In genomic region chr19:40979759-40980158, GRCh38 we compare ENCODE assay signal across 14 cellular contexts. TPM values are rescaled to one million over a fixed set of nuclear protein-coding genes. Genes with fewer than 3 reads are reported as not detected.
DNase-seq lines count a peak whose midpoint lies in the region; ATAC-seq, FAIRE-seq and TF ChIP-seq lines count a peak whose summit lies in the region.
"Not testable (repeated sequence)": the region's sequence is repeated elsewhere in the genome, so short reads cannot be mapped to it uniquely, and the experiment has no call there.
"Had no signal": no experiment of that assay in that cellular context is flagged by ENCODE, and none has a peak within 500 bp of the region (broad histone marks: within the 10 kb centered on the region; RNA-seq: fewer than 3 reads in every experiment).

No MANE protein-coding gene starts in this region.

- 41% methylated on average over 4 of the region's 4 CpGs for WGBS in A549 (ENCODE audit: missing lambda C conversion rate)
- 13% methylated on average over 4 of the region's 4 CpGs for WGBS in HepG2 (ENCODE audit: low lambda C conversion rate)
- 26 to 35% methylated on average over 3 to 4 of the region's 4 CpGs for WGBS in transverse colon (ENCODE audit: low coverage in 1 of 2), 2 donors

- peaks cover 19% of the 10 kb centered on the region; the same call in 2 of the 3 replicates for H3K9me3 ChIP-seq in A549
- H3K9me3 ChIP-seq in Peyer's patch; colonic mucosa; kidney (ENCODE audit: control insufficient read depth in 1 of 2, low read length in 2 of 2); HepG2 (ENCODE audit: low read length); mucosa of descending colon; transverse colon: not testable (repeated sequence)

- intact Hi-C loops in Calu3 (cut with micrococcal nuclease; ENCODE audit: unreplicated experiment); HepG2 (cut with micrococcal nuclease; ENCODE audit: unreplicated experiment); transverse colon (cut with DNase I; ENCODE audit: low total_unique reads): not testable (repeated sequence)
- intact Hi-C loops in colonic mucosa (cut with DNase I) (loop anchor here (10.0 kb wide), 1 partner anchor 275 kb away; no protein-coding TSS in a partner anchor), kidney (cut with DNase I) (loop anchor here (10.0 kb wide), 1 partner anchor 165 kb away; no protein-coding TSS in a partner anchor), mucosa of descending colon (cut with DNase I, micrococcal nuclease) (loop anchor here in 1 of 2 donors (10.0 kb wide), 1 partner anchor 165 kb away; no protein-coding TSS in a partner anchor)

- not testable (repeated sequence) for ATAC-seq in A549, HepG2
- peak; percentile 36 for ATAC-seq in mucosa of descending colon

- H3K4me3 Mint-ChIP-seq in Calu3 (ENCODE audit: low read depth, unreplicated experiment) = not testable (repeated sequence)

- H3K4me2 ChIP-seq in A549 = not testable (repeated sequence)
- 0 out of 2 replicates have a peak overlapping the region, but pooled peaks have one; percentile 41 for H3K4me2 ChIP-seq in HepG2 (ENCODE audit: low read depth, low read length)

- TF ChIP-seq CTCF in A549 (IDR thresholded peaks at IDR 0.05); Calu3 (IDR thresholded peaks at IDR 0.05; ENCODE audit: unreplicated experiment); Peyer's patch (IDR thresholded peaks at IDR 0.05); colonic mucosa (IDR thresholded peaks at IDR 0.05); kidney (IDR thresholded peaks at IDR 0.05; ENCODE audit: borderline replicate concordance, extremely low read depth, insufficient read depth); HepG2 (CRISPR knock-in tag; IDR thresholded peaks at IDR 0.05); mucosa of descending colon (IDR thresholded peaks at IDR 0.05): not testable (repeated sequence)
- TF ChIP-seq CTCF in transverse colon (IDR thresholded peaks at IDR 0.05) = peak in 1 of 5 experiments; percentile 10

- H3K36me3 ChIP-seq in Peyer's patch; colonic mucosa; kidney (ENCODE audit: control insufficient read depth in 1 of 2, insufficient read depth in 2 of 2, low read length in 2 of 2); HepG2 (replicated peaks in 1 of 2; ENCODE audit: control insufficient read depth in 1 of 2, insufficient read depth in 2 of 2, low read length in 2 of 2); mucosa of descending colon (ENCODE audit: low read depth); transverse colon: not testable (repeated sequence)

- not testable (repeated sequence) for TF ChIP-seq POLR2A in A549 (IDR thresholded peaks at IDR 0.05; ENCODE audit: low read length); Peyer's patch (IDR thresholded peaks at IDR 0.05); HepG2 (IDR thresholded peaks at IDR 0.05; ENCODE audit: insufficient read depth in 1 of 2, low read depth in 2 of 2, low read length in 2 of 2); transverse colon (IDR thresholded peaks at IDR 0.05)

- not testable (repeated sequence) for TF ChIP-seq EP300 in A549 (IDR thresholded peaks at IDR 0.05); HepG2 (IDR thresholded peaks at IDR 0.05; ENCODE audit: low read depth in 2 of 2, low read length in 2 of 2); HepG2 (CRISPR knock-in tag; IDR thresholded peaks at IDR 0.05; ENCODE audit: borderline replicate concordance); transverse colon (IDR thresholded peaks at IDR 0.05; ENCODE audit: low read depth)

- H3K9ac ChIP-seq in colonic mucosa (ENCODE audit: low read depth in 2 of 2, low read length in 2 of 2); kidney (ENCODE audit: low read length in 2 of 2); HepG2 (ENCODE audit: insufficient read depth, low read depth, low read length): not testable (repeated sequence)

- in situ Hi-C loops in HepG2 (cut with HindIII; ENCODE audit: extremely low pct_ligation_motif_present, low pct_unique_long_range_greater_than_20kb) = loop anchor here (10.0 kb wide), 1 partner anchor 165 kb away; no protein-coding TSS in a partner anchor
- in situ Hi-C loops in transverse colon (cut with MboI; ENCODE audit: low pct_ligation_motif_present in 1 of 4, low pct_unique_long_range_greater_than_20kb in 1 of 4, low sequenced_read_pairs in 3 of 4) = loop anchor here in 2 of 4 donors (10.0 kb wide), 1 partner anchor 165 kb away; no protein-coding TSS in a partner anchor

- H3K27me3 ChIP-seq in Peyer's patch; colonic mucosa; HepG2 (ENCODE audit: control insufficient read depth in 1 of 2, insufficient read depth in 2 of 2, low read length in 2 of 2); transverse colon: not testable (repeated sequence)

- not testable (repeated sequence) for H2AFZ ChIP-seq in HepG2 (ENCODE audit: low read length)

- not testable (repeated sequence) for H3K36me3 Mint-ChIP-seq in Calu3 (ENCODE audit: insufficient read depth, unreplicated experiment)

- not testable (repeated sequence) for BruUV-seq in Calu3 (replicated peaks; lab: Mats Ljungman, UMichigan); HepG2 (replicated peaks; lab: Mats Ljungman, UMichigan)

- not testable (repeated sequence) for TF ChIP-seq RAD21 in A549 (conservative IDR thresholded peaks at IDR 0.05 in 1 of 2, IDR thresholded peaks at IDR 0.05 in 1 of 2); HepG2 (CRISPR knock-in tag; IDR thresholded peaks at IDR 0.05)

- not testable (repeated sequence) for H4K20me1 ChIP-seq in HepG2 (ENCODE audit: insufficient read depth, low read length)

- not testable (repeated sequence) for H3K27ac ChIP-seq in A549; HepG2 (ENCODE audit: extremely low read length, insufficient read depth, low read length)
- H3K27ac ChIP-seq in Peyer's patch (peak overlapping the region in 3 of 4 donors; percentile 12 to 82 (median 78)), colonic mucosa (peak overlapping the region; percentile 58), kidney (ENCODE audit: low read depth in 2 of 2, low read length in 2 of 2) (peak overlapping the region; percentile 16 to 23), transverse colon (peak overlapping the region; percentile 68 to 70 (median 70))

- not testable (repeated sequence) for DNase-seq in A549 (ENCODE audit: low read depth in 1 of 2, low spot score in 1 of 2); Calu3; Peyer's patch; colonic mucosa; kidney; HepG2 (ENCODE audit: low spot score)
- DNase-seq in mucosa of descending colon = peak in 1 of 3 donors; percentile 33
- DNase-seq in transverse colon = peak; percentile 15

- H3K9me3 Mint-ChIP-seq in Calu3 (ENCODE audit: low read depth, unreplicated experiment) = not testable (repeated sequence)

- not testable (repeated sequence) for H3K79me2 ChIP-seq in HepG2 (ENCODE audit: insufficient read depth, low read length)

- POLR2A ChIA-PET in A549 (lab: Yijun Ruan, JAX) = interaction anchor here (0.5 kb wide), 1 partner anchor 106 kb away, joined by 3 read pairs; no protein-coding TSS in a partner anchor
- POLR2A ChIA-PET in HepG2 (lab: Yijun Ruan, JAX) = not testable (repeated sequence)

- H3K27ac Mint-ChIP-seq in Calu3 (ENCODE audit: unreplicated experiment) = peak overlapping the region; percentile 26

- H3K4me1 ChIP-seq in A549; colonic mucosa; kidney (ENCODE audit: control insufficient read depth in 1 of 2, insufficient read depth in 1 of 2, low read depth in 1 of 2, low read length in 2 of 2): not testable (repeated sequence)
- H3K4me1 ChIP-seq in Peyer's patch = peaks cover 0 to 13% (median 0%) of the 10 kb centered on the region in 4 donors
- H3K4me1 ChIP-seq in HepG2 (ENCODE audit: insufficient read depth, low read length) = peaks cover 16% of the 10 kb centered on the region
- H3K4me1 ChIP-seq in mucosa of descending colon (ENCODE audit: low read depth) = peaks cover 10% of the 10 kb centered on the region
- peaks cover 0 to 17% (median 5%) of the 10 kb centered on the region in 4 donors for H3K4me1 ChIP-seq in transverse colon

- CTCF ChIA-PET in A549 (lab: Yijun Ruan, JAX) = interaction anchor here (0.7 to 1.0 kb wide), 2 partner anchors 165 to 1010 kb away, joined by 3 to 4 read pairs; no protein-coding TSS in a partner anchor
- CTCF ChIA-PET in Calu3 (lab: Charles Lee); HepG2 (lab: Yijun Ruan, JAX; ENCODE audit: low intra/inter-chr PET ratio, low total read pairs): not testable (repeated sequence)

- not testable (repeated sequence) for H3K27me3 Mint-ChIP-seq in Calu3 (ENCODE audit: unreplicated experiment)

- peak; percentile 85 for FAIRE-seq in A549 (lab: Jason Lieb, UNC)
- not testable (repeated sequence) for FAIRE-seq in kidney (lab: Jason Lieb, UNC); HepG2 (lab: Jason Lieb, UNC)

- H3K4me1 Mint-ChIP-seq in Calu3 (ENCODE audit: low read depth, unreplicated experiment) = peaks cover 34% of the 10 kb centered on the region

- not testable (repeated sequence) for H3K4me3 ChIP-seq in A549; Peyer's patch; colonic mucosa; kidney (ENCODE audit: low read length in 2 of 2); HepG2 (replicated peaks in 1 of 3; ENCODE audit: insufficient read depth in 1 of 3, low read depth in 2 of 3, low read length in 3 of 3); mucosa of descending colon; transverse colon

RNA-seq across cellular contexts. Expression of gene CYP2B6, which starts 11.3 kb away (rescaled TPM):
- polyA plus RNA-seq in A549 (2011; rRNA removed) = 0.04 TPM in 1 of 2 replicates, not detected in the other
- not detected in 2 replicates for polyA plus RNA-seq in A549 (2012; cell fraction: cytosol; rRNA removed)
- polyA plus RNA-seq in A549 (2012; cell fraction: nucleus; rRNA removed) = not detected in 2 replicates
- not detected in 3 replicates for polyA plus RNA-seq in A549 (2017; fragmentation: RNase III; extraction: RNeasy Plus Mini Kit Qiagen cat#74134 plus additional on column Dnase treatment)
- 0.19 and 0.21 TPM in 2 replicates for polyA minus RNA-seq in A549 (2011; rRNA and poly(A)+ RNA removed)
- 4.2 and 7.6 TPM in 2 replicates for total RNA-seq in Calu3 (2022)
- 10 to 100 TPM in 3 of 4 donors, 1 to 10 TPM in 1; 5.8 to 58.8 (median 25.0) TPM for total RNA-seq in Peyer's patch
- total RNA-seq in colonic mucosa = 1 to 10 TPM; 2.6 to 4.6 TPM
- 0.31 TPM for total RNA-seq in kidney
- 10.0 TPM for polyA plus RNA-seq in kidney (ENCODE audit: insufficient read depth, low read depth, low replicate concordance)
- total RNA-seq in HepG2 (2016; rRNA removed; fragmentation: Illumina TruSeq; extraction: Trizol) = not detected in 2 replicates
- not detected in 2 replicates for total RNA-seq in HepG2 (2016; cell fraction: cytosol; rRNA removed; fragmentation: Illumina TruSeq; extraction: Trizol; ENCODE audit: low read depth)
- not detected in 2 replicates for total RNA-seq in HepG2 (2016; cell fraction: insoluble cytoplasmic fraction; rRNA removed; fragmentation: Illumina TruSeq; extraction: Trizol)
- not detected in 2 replicates for total RNA-seq in HepG2 (2016; cell fraction: membrane; rRNA removed; fragmentation: Illumina TruSeq; extraction: Trizol)
- total RNA-seq in HepG2 (2016; cell fraction: nucleus; rRNA removed; fragmentation: Illumina TruSeq; extraction: Trizol) = not detected in 2 replicates
- polyA plus RNA-seq in HepG2 (2011; rRNA removed) = 0.09 TPM in 2 replicates
- 0.07 and 0.08 TPM in 2 replicates for polyA plus RNA-seq in HepG2 (2011; cell fraction: cytosol; rRNA removed)
- polyA plus RNA-seq in HepG2 (2011; cell fraction: nucleus; rRNA removed) = 0.10 and 0.12 TPM in 2 replicates
- not detected in 2 replicates for polyA plus RNA-seq in HepG2 (2012)
- polyA plus RNA-seq in HepG2 (2016; cell fraction: cytosol; fragmentation: Illumina TruSeq; extraction: Trizol; ENCODE audit: low read depth) = not detected in 2 replicates
- not detected in 2 replicates for polyA plus RNA-seq in HepG2 (2016; cell fraction: insoluble cytoplasmic fraction; fragmentation: Illumina TruSeq; extraction: Trizol; ENCODE audit: low read depth)
- not detected in 2 replicates for polyA plus RNA-seq in HepG2 (2016; cell fraction: membrane; fragmentation: Illumina TruSeq; extraction: Trizol; ENCODE audit: low read depth)
- polyA plus RNA-seq in HepG2 (2016; cell fraction: nucleus; fragmentation: Illumina TruSeq; extraction: Trizol; ENCODE audit: insufficient read depth, low read depth) = not detected in 2 replicates
- 0.26 TPM in 1 of 2 replicates, not detected in the other for polyA minus RNA-seq in HepG2 (2011; rRNA and poly(A)+ RNA removed; ENCODE audit: low replicate concordance)
- not detected in 2 replicates for polyA minus RNA-seq in HepG2 (2011; cell fraction: cytosol; rRNA and poly(A)+ RNA removed)
- polyA minus RNA-seq in HepG2 (2011; cell fraction: nucleus; rRNA and poly(A)+ RNA removed) = not detected in 2 replicates
- total RNA-seq in mucosa of descending colon = 10 to 100 TPM in 1 of 3 donors, 1 to 10 TPM in 2; 3.7 to 11.4 (median 6.0) TPM
- total RNA-seq in transverse colon = 1 to 10 TPM; 1.4 to 9.7 (median 5.5) TPM
- total RNA-seq: CD4-positive, alpha-beta T cell; CD8-positive, alpha-beta memory T cell; GM23248; H4; HFFc6 had no signal
- polyA plus RNA-seq: CD14-positive monocyte; CD8-positive, alpha-beta memory T cell; GM23248 had no signal
